28 cellular contexts compared by ENCODE assay signal in the genomic region with DNA sequence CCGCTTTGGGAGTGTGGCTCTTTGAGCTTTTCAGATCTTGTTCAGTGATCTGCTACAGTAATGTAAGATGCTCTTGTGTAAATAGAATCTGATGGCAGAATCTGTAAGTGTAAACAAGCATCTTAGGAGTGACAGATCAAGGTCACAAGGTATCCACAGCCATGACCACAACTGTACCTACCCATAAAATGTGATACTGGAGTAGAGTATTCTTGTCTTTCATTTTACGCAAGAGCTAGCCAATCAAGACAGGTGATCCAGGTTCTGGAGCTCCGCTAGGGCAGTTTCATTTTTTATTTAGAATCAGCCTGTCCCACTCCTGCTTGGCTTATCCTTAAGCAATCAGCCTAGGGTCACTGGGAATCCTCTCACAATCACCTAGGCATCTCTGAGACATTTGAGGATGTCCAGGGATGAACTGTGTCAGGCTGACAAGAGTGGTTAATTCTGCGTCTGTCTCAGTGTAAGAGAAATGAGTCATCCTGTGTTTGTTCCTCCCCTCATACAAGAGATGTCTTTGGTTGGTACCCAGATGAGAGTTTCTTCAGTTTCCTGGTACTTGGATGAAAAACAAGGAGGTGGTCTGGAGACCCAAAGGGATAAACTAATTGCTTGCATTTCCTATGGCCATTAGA.
"Had no signal": no experiment of that assay in that cellular context is flagged by ENCODE, and none has a peak within 500 bp of the region (broad histone marks: within the 10 kb centered on the region; RNA-seq: fewer than 3 reads in every experiment).

No MANE protein-coding gene starts in this region.

- H3K36me3 ChIP-seq: neutrophil, pancreas, prostate gland, right atrium auricular region had no signal

- H3K27me3 ChIP-seq: esophagus squamous epithelium, heart left ventricle, hepatocyte, left lung, neutrophil, pancreas, right atrium auricular region, stomach, thyroid gland had no signal

- H3K4me1 ChIP-seq: esophagus squamous epithelium, left lung, pancreas, prostate gland, right atrium auricular region, stomach, thyroid gland had no signal

- H3K4me3 ChIP-seq: coronary artery, esophagus squamous epithelium, heart left ventricle, hepatocyte, left lung, mucosa of descending colon, pancreas, prostate gland, right atrium auricular region, stomach, thyroid gland had no signal

- H3K9me3 Mint-ChIP-seq: natural killer cell treated with Interleukin-12 subunit alpha and Interleukin-12 subunit beta and Interleukin-15 and Interleukin-18, amount 100 ng/mL, for 72 hours had no signal

- DNase-seq: dermis blood vessel endothelial cell; effector memory CD4-positive, alpha-beta T cell; erythroblast; esophagus squamous epithelium; foreskin melanocyte; heart left ventricle; left cardiac atrium; left lung; mesenchymal stem cell; mucosa of descending colon; naive B cell; pancreas; stimulated activated CD4-positive, alpha-beta T cell treated with anti-CD3 and anti-CD28 coated beads, Interleukin-2, amount 100 ng/mL, for 24 hours; stimulated activated CD4-positive, alpha-beta T cell treated with anti-CD3 and anti-CD28 coated beads, Interleukin-4, amount 100 ng/mL, for 24 hours; stimulated activated naive CD4-positive, alpha-beta T cell treated with Interleukin-2 at 50 U/mL for 16 hours; stomach; thyroid gland had no signal

- H3K9me3 ChIP-seq: esophagus squamous epithelium, heart left ventricle, neutrophil, pancreas, prostate gland, right atrium auricular region, stomach, thyroid gland had no signal

- H3K27me3 Mint-ChIP-seq: naive B cell; natural killer cell treated with Interleukin-12 subunit alpha and Interleukin-12 subunit beta and Interleukin-15 and Interleukin-18, amount 100 ng/mL, for 72 hours; type B pancreatic cell had no signal

- H3K27ac Mint-ChIP-seq: mesothelial cell of epicardium; natural killer cell treated with Interleukin-12 subunit alpha and Interleukin-12 subunit beta and Interleukin-15 and Interleukin-18, amount 100 ng/mL, for 72 hours; stimulated activated effector memory CD8-positive, alpha-beta T cell treated with anti-CD3 and anti-CD28 coated beads, Interleukin-12 subunit alpha, Interleukin-12 subunit beta, amount 100 ng/mL, for 72 hours; type B pancreatic cell had no signal

- H3K36me3 Mint-ChIP-seq: natural killer cell treated with Interleukin-12 subunit alpha and Interleukin-12 subunit beta and Interleukin-15 and Interleukin-18, amount 100 ng/mL, for 72 hours had no signal

- ATAC-seq: heart left ventricle; left cardiac atrium; left lung; mucosa of descending colon; natural killer cell treated with Interleukin-12 subunit alpha and Interleukin-12 subunit beta and Interleukin-15 and Interleukin-18, amount 100 ng/mL, for 72 hours; pancreas; sciatic nerve; stimulated activated effector memory CD8-positive, alpha-beta T cell treated with anti-CD3 and anti-CD28 coated beads, Interleukin-12 subunit alpha, Interleukin-12 subunit beta, amount 100 ng/mL, for 72 hours had no signal

- H3K27ac ChIP-seq: coronary artery, esophagus squamous epithelium, heart left ventricle, hepatocyte, left lung, neutrophil, pancreas, prostate gland, right atrium auricular region, stomach, thyroid gland had no signal

- H3K4me3 Mint-ChIP-seq: mesothelial cell of epicardium; naive B cell; natural killer cell treated with Interleukin-12 subunit alpha and Interleukin-12 subunit beta and Interleukin-15 and Interleukin-18, amount 100 ng/mL, for 72 hours; neural crest cell; stimulated activated effector memory CD8-positive, alpha-beta T cell treated with anti-CD3 and anti-CD28 coated beads, Interleukin-12 subunit alpha, Interleukin-12 subunit beta, amount 100 ng/mL, for 72 hours; type B pancreatic cell had no signal

- H3K4me1 Mint-ChIP-seq: mesothelial cell of epicardium, neural crest cell had no signal
